12 cellular contexts compared by ENCODE assay signal in the genomic region with DNA sequence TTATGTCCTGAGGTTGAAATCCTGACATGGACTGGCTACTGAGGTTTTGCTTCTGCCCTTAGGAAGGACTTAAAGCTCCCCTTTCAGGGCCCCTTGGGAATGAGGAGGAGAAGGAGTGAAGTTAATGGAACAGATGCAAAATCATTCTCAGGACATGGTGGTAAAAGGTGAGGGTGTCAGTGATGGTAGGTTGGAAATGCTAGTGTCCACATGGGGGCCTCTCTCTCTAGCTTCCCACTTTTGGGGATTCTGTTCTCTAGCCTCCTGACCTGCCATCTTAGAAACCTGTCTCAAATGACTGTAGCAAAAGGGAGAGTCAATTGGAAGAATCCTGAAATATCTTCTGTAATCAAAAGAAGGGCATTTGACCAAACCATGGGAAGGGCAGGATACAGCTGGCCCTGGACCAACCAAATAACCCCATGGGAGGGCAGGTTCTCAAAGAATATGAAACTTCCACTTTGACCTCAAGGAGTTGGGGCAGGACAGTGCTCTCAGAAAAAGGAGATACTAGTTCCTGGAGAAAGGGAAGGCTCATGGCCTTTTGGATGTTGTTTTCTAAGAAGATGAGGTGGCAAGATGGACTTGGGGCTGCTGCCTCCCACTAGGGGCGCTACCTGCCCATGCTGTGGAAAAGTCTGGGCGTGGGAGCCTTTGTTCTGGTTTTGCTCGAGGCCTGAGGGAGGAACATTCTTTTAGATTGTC. TPM values are rescaled to one million over a fixed set of nuclear protein-coding genes. Genes with fewer than 3 reads are reported as not detected.
DNase-seq lines count a peak whose midpoint lies in the region; ATAC-seq, FAIRE-seq and TF ChIP-seq lines count a peak whose summit lies in the region.
"Had no signal": no experiment of that assay in that cellular context is flagged by ENCODE, and none has a peak within 500 bp of the region (broad histone marks: within the 10 kb centered on the region; RNA-seq: fewer than 3 reads in every experiment).

No MANE protein-coding gene starts in this region.

- H3K27ac Mint-ChIP-seq in MCF 10A (ENCODE audit: low read depth, unreplicated experiment): no peak overlapping the region
- H3K27ac Mint-ChIP-seq: natural killer cell had no signal

- FAIRE-seq in H1 (lab: Jason Lieb, UNC): no peak

- no peak overlapping the region for H4K5ac ChIP-seq in H1 (ENCODE audit: insufficient read length, low read depth, low read length)

- peak; percentile 63 to 65 for TF ChIP-seq RAD21 in H1 (IDR thresholded peaks at IDR 0.05 in 1 of 2, conservative IDR thresholded peaks at IDR 0.05 in 1 of 2; ENCODE audit: low read depth in 2 of 2, low read length in 2 of 2)

- H3K27me3 Mint-ChIP-seq in MCF 10A (ENCODE audit: insufficient read depth, unreplicated experiment): no peaks in the 10 kb centered on the region
- H3K27me3 Mint-ChIP-seq: CD4-positive, alpha-beta memory T cell had no signal

- H3K14ac ChIP-seq in H1 (ENCODE audit: insufficient read length): no peak overlapping the region

- H3K27me3 ChIP-seq in breast epithelium (no peaks in the 10 kb centered on the region), H1 (replicated peaks in 1 of 4; ENCODE audit: control insufficient read depth in 3 of 4, extremely low read depth in 1 of 4, insufficient read depth in 3 of 4, low read length in 3 of 4) (no peaks in the 10 kb centered on the region)

- no peak overlapping the region for H3K23ac ChIP-seq in H1 (ENCODE audit: insufficient read length)

- no peak overlapping the region for H2BK5ac ChIP-seq in H1 (ENCODE audit: low read depth, low read length)

- H3K18ac ChIP-seq in H1 (ENCODE audit: extremely low read depth, low read length): no peak overlapping the region

- H3K9me3 ChIP-seq in breast epithelium (no peaks in the 10 kb centered on the region), H1 (ENCODE audit: insufficient read depth in 2 of 2, low read depth in 1 of 2, low read length in 1 of 2) (no peaks in the 10 kb centered on the region)

- H3K9me3 Mint-ChIP-seq in MCF 10A (ENCODE audit: unreplicated experiment): no peaks in the 10 kb centered on the region
- H3K9me3 Mint-ChIP-seq: CD4-positive, alpha-beta memory T cell; natural killer cell had no signal

- H3K79me2 ChIP-seq in H1 (ENCODE audit: control insufficient read depth in 1 of 2, insufficient read depth in 2 of 2, low read length in 2 of 2): no peaks in the 10 kb centered on the region

- no peak overlapping the region for H3K4ac ChIP-seq in H1 (replicated peaks; ENCODE audit: insufficient read length, low read depth, low read length)

- H2BK12ac ChIP-seq in H1 (ENCODE audit: low read depth, low read length): no peak overlapping the region

- no peaks in the 10 kb centered on the region for H3K23me2 ChIP-seq in H1 (ENCODE audit: low read depth, low read length)

- H2BK120ac ChIP-seq in H1 (replicated peaks; ENCODE audit: low read depth, low read length): no peak overlapping the region

- intact Hi-C loops in MCF 10A (cut with micrococcal nuclease): no loop called here
- intact Hi-C loops in breast epithelium (cut with DNase I; ENCODE audit: low total_unique reads): no loop called here

- no peak overlapping the region for H2BK20ac ChIP-seq in H1 (ENCODE audit: low read length)

- no peak for ATAC-seq in HG03045 (IDR thresholded peaks at IDR 0.05; ENCODE audit: unreplicated experiment)
- ATAC-seq: natural killer cell, Right ventricle myocardium inferior had no signal

- no peaks in the 10 kb centered on the region for H3K36me3 Mint-ChIP-seq in MCF 10A (ENCODE audit: insufficient read depth, unreplicated experiment)
- H3K36me3 Mint-ChIP-seq: natural killer cell had no signal

- no peak overlapping the region for H3K4me3 Mint-ChIP-seq in MCF 10A (ENCODE audit: unreplicated experiment)
- H3K4me3 Mint-ChIP-seq: CD4-positive, alpha-beta memory T cell; natural killer cell had no signal

- no peaks in the 10 kb centered on the region for H4K20me1 ChIP-seq in H1 (replicated peaks in 1 of 2; ENCODE audit: control insufficient read depth in 1 of 2, insufficient read depth in 2 of 2, low read length in 2 of 2)

- no peak overlapping the region for H2BK15ac ChIP-seq in H1 (ENCODE audit: low read length)

- no peak overlapping the region for H4K91ac ChIP-seq in H1 (replicated peaks; ENCODE audit: insufficient read length, low read length)

- H3K36me3 ChIP-seq in breast epithelium: no peaks in the 10 kb centered on the region
- H3K36me3 ChIP-seq in H1 (ENCODE audit: control insufficient read depth in 2 of 4, insufficient read depth in 4 of 4, low read length in 3 of 4): no peaks in the 10 kb centered on the region

- no peak overlapping the region for H2AK5ac ChIP-seq in H1 (ENCODE audit: low read depth, low read length)

- TF ChIP-seq CTCF in MCF 10A (IDR thresholded peaks at IDR 0.05; ENCODE audit: unreplicated experiment): peak; percentile 41
- TF ChIP-seq CTCF in breast epithelium (IDR thresholded peaks at IDR 0.05): no peak
- TF ChIP-seq CTCF in RWPE1 (conservative IDR thresholded peaks at IDR 0.05; ENCODE audit: low read depth): no peak
- TF ChIP-seq CTCF in H1 (IDR thresholded peaks at IDR 0.05; ENCODE audit: control extremely low read depth in 1 of 3, insufficient read depth in 1 of 3, low read depth in 1 of 3, low read length in 3 of 3): peak; percentile 59 to 81 (median 74)

- CTCF ChIA-PET in MCF 10A (lab: Yijun Ruan, JAX) (interaction anchor here (0.6 to 7.9 kb wide), 7 partner anchors 10 to 97 kb away, joined by 3 to 43 read pairs (median 5); no protein-coding TSS in a partner anchor), RWPE1 (lab: Yijun Ruan, JAX) (interaction anchor here (0.7 to 1.5 kb wide), 3 partner anchors 10 to 757 kb away, joined by 3 read pairs; no protein-coding TSS in a partner anchor), H1 (lab: Charles Lee; ENCODE audit: partially characterized antibody) (interaction anchor here (0.6 to 3.5 kb wide), 23 partner anchors 9 to 485 kb away, joined by 3 to 38 read pairs (median 4); a partner anchor contains a TSS)

- no peak for TF ChIP-seq POLR2A in breast epithelium (IDR thresholded peaks at IDR 0.05)
- no peak for TF ChIP-seq POLR2A in H1 (IDR thresholded peaks at IDR 0.05; ENCODE audit: control extremely low read depth in 1 of 2, low read depth in 2 of 2, low read length in 2 of 2)

- H4K8ac ChIP-seq in H1 (ENCODE audit: extremely low read depth, insufficient read depth, low read length): no peak overlapping the region

- no peaks in the 10 kb centered on the region for H3K79me1 ChIP-seq in H1 (ENCODE audit: low read depth, low read length)

- POLR2A ChIA-PET in MCF 10A (lab: Yijun Ruan, JAX): interaction anchor here (1.1 to 1.5 kb wide), 2 partner anchors 10 kb away, joined by 4 to 5 read pairs; no protein-coding TSS in a partner anchor
- POLR2A ChIA-PET in RWPE1 (lab: Yijun Ruan, JAX; ENCODE audit: low non-redundant PET): no interaction called here
- POLR2A ChIA-PET in H1 (lab: Charles Lee; ENCODE audit: partially characterized antibody): interaction anchor here (1.5 kb wide), 1 partner anchor 37 kb away, joined by 4 read pairs; a partner anchor contains a TSS

- no peak overlapping the region for H3K9ac ChIP-seq in H1 (replicated peaks in 1 of 4; ENCODE audit: extremely low read depth in 1 of 4, low read depth in 3 of 4, low read length in 3 of 4)

- H3K27ac ChIP-seq in breast epithelium: no peak overlapping the region
- H3K27ac ChIP-seq in RWPE1: no peak overlapping the region
- no peak overlapping the region for H3K27ac ChIP-seq in H1 (ENCODE audit: low read depth, low read length)

- DNase-seq in MCF 10A (ENCODE audit: unreplicated experiment): peak; percentile 46
- no peak for DNase-seq in breast epithelium (ENCODE audit: low spot score in 2 of 2)
- DNase-seq in RWPE1 (ENCODE audit: low spot score): peak; percentile 8
- DNase-seq in H1 (ENCODE audit: low read depth in 1 of 2, low spot score in 2 of 2): peak in 1 of 2 experiments; percentile 70
- DNase-seq in stimulated activated naive CD4-positive, alpha-beta T cell treated with Interleukin-2 at 50 U/mL for 16 hours (lab: John Stamatoyannopoulos, UW): peak; percentile 33
- no peak for DNase-seq in anterior cingulate cortex (lab: John Stamatoyannopoulos, UW)
- no peak for DNase-seq in COR-L47 (lab: John Stamatoyannopoulos, UW)
- DNase-seq: natural killer cell had no signal

- no peak overlapping the region for H3K4me3 ChIP-seq in breast epithelium
- H3K4me3 ChIP-seq in H1 (ENCODE audit: extremely low read depth in 1 of 4, insufficient read depth in 2 of 4, low read depth in 3 of 4, low read length in 4 of 4): no peak overlapping the region

- H3K4me1 ChIP-seq in breast epithelium (no peaks in the 10 kb centered on the region), H1 (replicated peaks in 1 of 4; ENCODE audit: control insufficient read depth in 3 of 4, insufficient read depth in 4 of 4, low read length in 3 of 4) (peaks cover 0 to 2% (median 2%) of the 10 kb centered on the region in 4 experiments; a peak in 4 of 7 replicates)

- H3K56ac ChIP-seq in H1 (replicated peaks; ENCODE audit: insufficient read length, low read depth, low read length): no peak overlapping the region

- H3K4me2 ChIP-seq in H1 (ENCODE audit: insufficient read depth in 1 of 2, low read depth in 2 of 2, low read length in 2 of 2): no peak overlapping the region

- no TSS peak for BruUV-seq in MCF 10A (replicated peaks; lab: Mats Ljungman, UMichigan)

- 75% methylated on average over 3 of the region's 3 CpGs; no CpG with 5 or more reads in 1 of the 2 experiments for WGBS in H1 (ENCODE audit: extremely low coverage in 1 of 2, insufficient coverage in 1 of 2, insufficient read length in 1 of 2, insufficient replicate concordance in 2 of 2, low coverage in 1 of 2, low lambda C conversion rate in 2 of 2, missing lambda C conversion rate in 1 of 2), 2 experiments

- H2AFZ ChIP-seq in H1 (ENCODE audit: low read length): peak overlapping the region; percentile 80

- H3K4me1 Mint-ChIP-seq in MCF 10A (ENCODE audit: insufficient read depth, unreplicated experiment): peaks cover 12% of the 10 kb centered on the region

- no peak for TF ChIP-seq EP300 in H1 (IDR thresholded peaks at IDR 0.05; ENCODE audit: borderline replicate concordance in 1 of 2, low read depth in 2 of 2, low read length in 2 of 2)

RNA-seq across cellular contexts. Expression of a gene that starts 21.2 kb away (rescaled TPM):
- total RNA-seq in MCF 10A (2022) (not detected in 2 replicates), breast epithelium (not detected)
- not detected in 2 replicates for total RNA-seq in H1 (2021; fragmentation: NEBNext Ultra II Directional; extraction: Animal tissue kit (Norgen Biotek cat#: 25700))
- not detected in 2 replicates for polyA plus RNA-seq in H1 (2011; rRNA removed)
- not detected for polyA plus RNA-seq in H1 (2011; cell fraction: cytosol; rRNA removed)
- polyA plus RNA-seq in H1 (2011; cell fraction: nucleus; rRNA removed): not detected
- polyA plus RNA-seq in H1 (2012, experiment 1 of 2): not detected in 4 replicates
- not detected for polyA plus RNA-seq in H1 (2012, experiment 2 of 2)
- not detected for polyA plus RNA-seq in H1 (2013, experiment 1 of 2)
- polyA plus RNA-seq in H1 (2013, experiment 2 of 2): not detected
- polyA minus RNA-seq in H1 (2011; rRNA and poly(A)+ RNA removed): not detected in 2 replicates
- polyA minus RNA-seq in H1 (2011; cell fraction: cytosol; rRNA and poly(A)+ RNA removed): not detected
- not detected for polyA minus RNA-seq in H1 (2011; cell fraction: nucleus; rRNA and poly(A)+ RNA removed)
- total RNA-seq: CD4-positive, alpha-beta memory T cell; natural killer cell; Right ventricle myocardium inferior; subcutaneous adipose tissue had no signal

RNA-seq across cellular contexts. Expression of a gene that starts 36.5 kb away (rescaled TPM):
- total RNA-seq in MCF 10A (2022): 13.6 and 17.2 TPM in 2 replicates
- total RNA-seq in breast epithelium: 10 to 100 TPM; 12.6 to 39.2 (median 34.1) TPM
- 16.5 and 16.7 TPM in 2 replicates for total RNA-seq in H1 (2021; fragmentation: NEBNext Ultra II Directional; extraction: Animal tissue kit (Norgen Biotek cat#: 25700))
- polyA plus RNA-seq in H1 (2011; rRNA removed): 8.3 and 12.8 TPM in 2 replicates
- polyA plus RNA-seq in H1 (2011; cell fraction: cytosol; rRNA removed): 12.4 TPM
- polyA plus RNA-seq in H1 (2011; cell fraction: nucleus; rRNA removed): 9.4 TPM
- 11.0 to 15.0 TPM (median 13.3 TPM) in 4 replicates for polyA plus RNA-seq in H1 (2012, experiment 1 of 2)
- 0.96 TPM for polyA plus RNA-seq in H1 (2012, experiment 2 of 2)
- polyA plus RNA-seq in H1 (2013, experiment 1 of 2): 19.5 TPM
- 18.8 TPM for polyA plus RNA-seq in H1 (2013, experiment 2 of 2)
- polyA minus RNA-seq in H1 (2011; rRNA and poly(A)+ RNA removed): 25.8 and 34.7 TPM in 2 replicates
- polyA minus RNA-seq in H1 (2011; cell fraction: cytosol; rRNA and poly(A)+ RNA removed): 10.8 TPM
- 16.9 TPM for polyA minus RNA-seq in H1 (2011; cell fraction: nucleus; rRNA and poly(A)+ RNA removed)

Comparison
In these comparisons a context has a peak if more than half of its experiments do, and no peak if none do; other contexts are left out.
1. DNase-seq: peak in MCF 10A (single experiment), RWPE1 (single experiment) and stimulated activated naive CD4-positive, alpha-beta T cell treated with Interleukin-2 at 50 U/mL for 16 hours (single experiment); none in breast epithelium (0 of 2), anterior cingulate cortex (0 of 58) and COR-L47 (single experiment).
2. CTCF ChIP-seq: peak in MCF 10A (single experiment) and H1 (3 of 3); none in breast epithelium (0 of 3) and RWPE1 (single experiment).